In genomic region chr12:78088391-78088832, GRCh38 we compare ENCODE assay signal across 9 cellular contexts.
A peak's percentile ranks its signal among the peaks of the same experiment; 100 is the strongest.
DNase-seq lines count a peak whose midpoint lies in the region; ATAC-seq and TF ChIP-seq lines count a peak whose summit lies in the region.
"Had no signal": no experiment of that assay in that cellular context is flagged by ENCODE, and none has a peak within 500 bp of the region (broad histone marks: within the 10 kb centered on the region; RNA-seq: fewer than 3 reads in every experiment).

No MANE protein-coding gene starts in this region.

- peak; percentile 44 for DNase-seq in M059J (ENCODE audit: low read depth)
- DNase-seq in sciatic nerve (ENCODE audit: low spot score) = no peak
- DNase-seq in NK-92 (lab: John Stamatoyannopoulos, UW; ENCODE audit: unreplicated experiment) = no peak
- no peak for DNase-seq in omental fat pad (ENCODE audit: low spot score)
- no peak for DNase-seq in activated naive CD4-positive, alpha-beta T cell (lab: John Stamatoyannopoulos, UW)
- DNase-seq: aorta had no signal

- H3K36me3 ChIP-seq in endocrine pancreas (ENCODE audit: control insufficient read depth, insufficient read depth, low read length) = no peaks in the 10 kb centered on the region

- ATAC-seq in GM18517 (IDR thresholded peaks at IDR 0.05; ENCODE audit: unreplicated experiment) (peak; percentile 61), sciatic nerve (peak; percentile 42), GM19328 (IDR thresholded peaks at IDR 0.05; ENCODE audit: unreplicated experiment) (no peak), omental fat pad (ENCODE audit: low FRiP score) (no peak)

- intact Hi-C loops in sciatic nerve (cut with DNase I) = no loop called here

- TF ChIP-seq CTCF in omental fat pad (IDR thresholded peaks at IDR 0.05) = no peak

- no peaks in the 10 kb centered on the region for H3K27me3 ChIP-seq in endocrine pancreas (ENCODE audit: control insufficient read depth, insufficient read depth, low read length)

- no peaks in the 10 kb centered on the region for H3K9me3 ChIP-seq in endocrine pancreas (ENCODE audit: control insufficient read depth, low read length)

- H3K4me1 ChIP-seq in endocrine pancreas (ENCODE audit: control insufficient read depth, insufficient read depth, low read length) = peaks cover 14% of the 10 kb centered on the region

- peak overlapping the region; percentile 84 for H3K4me3 ChIP-seq in endocrine pancreas (ENCODE audit: control insufficient read depth, insufficient read depth, low read length)

- H3K9ac ChIP-seq in endocrine pancreas (ENCODE audit: control insufficient read depth, insufficient read depth, low read length) = peak overlapping the region; percentile 68

Comparison
In these comparisons a context has a peak if more than half of its experiments do, and no peak if none do; other contexts are left out.
1. ATAC-seq: peak in GM18517 (single experiment) and sciatic nerve (single experiment); none in GM19328 (single experiment) and omental fat pad (single experiment).